In the genomic region with DNA sequence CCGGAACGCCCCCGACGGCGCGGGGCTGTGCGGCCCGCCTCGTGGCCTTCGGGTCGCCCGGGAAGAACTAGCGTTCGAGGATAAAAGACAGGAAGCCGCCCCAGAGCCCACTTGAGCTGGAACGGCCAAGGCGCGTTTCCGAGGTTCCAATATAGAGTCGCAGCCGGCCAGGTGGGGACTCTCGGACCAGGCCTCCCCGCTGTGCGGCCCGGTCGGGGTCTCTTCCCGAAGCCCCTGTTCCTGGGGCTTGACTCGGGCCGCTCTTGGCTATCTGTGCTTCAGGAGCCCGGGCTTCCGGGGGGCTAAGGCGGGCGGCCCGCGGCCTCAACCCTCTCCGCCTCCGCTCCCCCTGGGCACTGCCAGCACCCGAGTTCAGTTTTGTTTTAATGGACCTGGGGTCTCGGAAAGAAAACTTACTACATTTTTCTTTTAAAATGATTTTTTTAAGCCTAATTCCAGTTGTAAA, we compare ENCODE assay signal across 1 cellular context.
TF ChIP-seq lines count a peak whose summit lies in the region.

No MANE protein-coding gene starts in this region.

TF ChIP-seq in K562, 482 proteins besides CTCF, POLR2A, EP300 and RAD21 (continued from another document and continues in another):
- TF ChIP-seq, protein P1, sequence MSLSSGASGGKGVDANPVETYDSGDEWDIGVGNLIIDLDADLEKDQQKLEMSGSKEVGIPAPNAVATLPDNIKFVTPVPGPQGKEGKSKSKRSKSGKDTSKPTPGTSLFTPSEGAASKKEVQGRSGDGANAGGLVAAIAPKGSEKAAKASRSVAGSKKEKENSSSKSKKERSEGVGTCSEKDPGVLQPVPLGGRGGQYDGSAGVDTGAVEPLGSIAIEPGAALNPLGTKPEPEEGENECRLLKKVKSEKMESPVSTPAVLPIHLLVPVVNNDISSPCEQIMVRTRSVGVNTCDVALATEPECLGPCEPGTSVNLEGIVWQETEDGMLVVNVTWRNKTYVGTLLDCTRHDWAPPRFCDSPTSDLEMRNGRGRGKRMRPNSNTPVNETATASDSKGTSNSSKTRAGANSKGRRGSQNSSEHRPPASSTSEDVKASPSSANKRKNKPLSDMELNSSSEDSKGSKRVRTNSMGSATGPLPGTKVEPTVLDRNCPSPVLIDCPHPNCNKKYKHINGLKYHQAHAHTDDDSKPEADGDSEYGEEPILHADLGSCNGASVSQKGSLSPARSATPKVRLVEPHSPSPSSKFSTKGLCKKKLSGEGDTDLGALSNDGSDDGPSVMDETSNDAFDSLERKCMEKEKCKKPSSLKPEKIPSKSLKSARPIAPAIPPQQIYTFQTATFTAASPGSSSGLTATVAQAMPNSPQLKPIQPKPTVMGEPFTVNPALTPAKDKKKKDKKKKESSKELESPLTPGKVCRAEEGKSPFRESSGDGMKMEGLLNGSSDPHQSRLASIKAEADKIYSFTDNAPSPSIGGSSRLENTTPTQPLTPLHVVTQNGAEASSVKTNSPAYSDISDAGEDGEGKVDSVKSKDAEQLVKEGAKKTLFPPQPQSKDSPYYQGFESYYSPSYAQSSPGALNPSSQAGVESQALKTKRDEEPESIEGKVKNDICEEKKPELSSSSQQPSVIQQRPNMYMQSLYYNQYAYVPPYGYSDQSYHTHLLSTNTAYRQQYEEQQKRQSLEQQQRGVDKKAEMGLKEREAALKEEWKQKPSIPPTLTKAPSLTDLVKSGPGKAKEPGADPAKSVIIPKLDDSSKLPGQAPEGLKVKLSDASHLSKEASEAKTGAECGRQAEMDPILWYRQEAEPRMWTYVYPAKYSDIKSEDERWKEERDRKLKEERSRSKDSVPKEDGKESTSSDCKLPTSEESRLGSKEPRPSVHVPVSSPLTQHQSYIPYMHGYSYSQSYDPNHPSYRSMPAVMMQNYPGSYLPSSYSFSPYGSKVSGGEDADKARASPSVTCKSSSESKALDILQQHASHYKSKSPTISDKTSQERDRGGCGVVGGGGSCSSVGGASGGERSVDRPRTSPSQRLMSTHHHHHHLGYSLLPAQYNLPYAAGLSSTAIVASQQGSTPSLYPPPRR (CRISPR knock-in tag; IDR thresholded peaks at IDR 0.05; ENCODE audit: borderline replicate concordance) = no peak
- TF ChIP-seq CEBPG (CRISPR knock-in tag; IDR thresholded peaks at IDR 0.05) = no peak
- TF ChIP-seq CEBPG (tag; conservative IDR thresholded peaks at IDR 0.05 in 1 of 2, IDR thresholded peaks at IDR 0.05 in 1 of 2) = no peak
- TF ChIP-seq SREBF1 (IDR thresholded peaks at IDR 0.05; ENCODE audit: borderline replicate concordance, low read depth, low read length) = no peak
- TF ChIP-seq POU5F1 (IDR thresholded peaks at IDR 0.05; ENCODE audit: borderline replicate concordance, low read depth, low read length, partially characterized antibody) = no peak
- TF ChIP-seq ZNF785 (CRISPR knock-in tag; IDR thresholded peaks at IDR 0.05) = no peak
- no peak for TF ChIP-seq TEAD2 (tag; IDR thresholded peaks at IDR 0.05)
- no peak for TF ChIP-seq ZFPM2 (CRISPR knock-in tag; IDR thresholded peaks at IDR 0.05)
- TF ChIP-seq ZC3H4 (CRISPR knock-in tag; IDR thresholded peaks at IDR 0.05; ENCODE audit: borderline replicate concordance) = 0 out of 2 replicates have a peak, but pooled peaks have one; percentile 20
- no peak for TF ChIP-seq ELF2 (CRISPR knock-in tag; IDR thresholded peaks at IDR 0.05)
- TF ChIP-seq, protein P2, sequence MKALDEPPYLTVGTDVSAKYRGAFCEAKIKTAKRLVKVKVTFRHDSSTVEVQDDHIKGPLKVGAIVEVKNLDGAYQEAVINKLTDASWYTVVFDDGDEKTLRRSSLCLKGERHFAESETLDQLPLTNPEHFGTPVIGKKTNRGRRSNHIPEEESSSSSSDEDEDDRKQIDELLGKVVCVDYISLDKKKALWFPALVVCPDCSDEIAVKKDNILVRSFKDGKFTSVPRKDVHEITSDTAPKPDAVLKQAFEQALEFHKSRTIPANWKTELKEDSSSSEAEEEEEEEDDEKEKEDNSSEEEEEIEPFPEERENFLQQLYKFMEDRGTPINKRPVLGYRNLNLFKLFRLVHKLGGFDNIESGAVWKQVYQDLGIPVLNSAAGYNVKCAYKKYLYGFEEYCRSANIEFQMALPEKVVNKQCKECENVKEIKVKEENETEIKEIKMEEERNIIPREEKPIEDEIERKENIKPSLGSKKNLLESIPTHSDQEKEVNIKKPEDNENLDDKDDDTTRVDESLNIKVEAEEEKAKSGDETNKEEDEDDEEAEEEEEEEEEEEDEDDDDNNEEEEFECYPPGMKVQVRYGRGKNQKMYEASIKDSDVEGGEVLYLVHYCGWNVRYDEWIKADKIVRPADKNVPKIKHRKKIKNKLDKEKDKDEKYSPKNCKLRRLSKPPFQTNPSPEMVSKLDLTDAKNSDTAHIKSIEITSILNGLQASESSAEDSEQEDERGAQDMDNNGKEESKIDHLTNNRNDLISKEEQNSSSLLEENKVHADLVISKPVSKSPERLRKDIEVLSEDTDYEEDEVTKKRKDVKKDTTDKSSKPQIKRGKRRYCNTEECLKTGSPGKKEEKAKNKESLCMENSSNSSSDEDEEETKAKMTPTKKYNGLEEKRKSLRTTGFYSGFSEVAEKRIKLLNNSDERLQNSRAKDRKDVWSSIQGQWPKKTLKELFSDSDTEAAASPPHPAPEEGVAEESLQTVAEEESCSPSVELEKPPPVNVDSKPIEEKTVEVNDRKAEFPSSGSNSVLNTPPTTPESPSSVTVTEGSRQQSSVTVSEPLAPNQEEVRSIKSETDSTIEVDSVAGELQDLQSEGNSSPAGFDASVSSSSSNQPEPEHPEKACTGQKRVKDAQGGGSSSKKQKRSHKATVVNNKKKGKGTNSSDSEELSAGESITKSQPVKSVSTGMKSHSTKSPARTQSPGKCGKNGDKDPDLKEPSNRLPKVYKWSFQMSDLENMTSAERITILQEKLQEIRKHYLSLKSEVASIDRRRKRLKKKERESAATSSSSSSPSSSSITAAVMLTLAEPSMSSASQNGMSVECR (CRISPR knock-in tag; IDR thresholded peaks at IDR 0.05) = no peak
- TF ChIP-seq, protein P3, sequence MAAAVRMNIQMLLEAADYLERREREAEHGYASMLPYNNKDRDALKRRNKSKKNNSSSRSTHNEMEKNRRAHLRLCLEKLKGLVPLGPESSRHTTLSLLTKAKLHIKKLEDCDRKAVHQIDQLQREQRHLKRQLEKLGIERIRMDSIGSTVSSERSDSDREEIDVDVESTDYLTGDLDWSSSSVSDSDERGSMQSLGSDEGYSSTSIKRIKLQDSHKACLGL (CRISPR knock-in tag; IDR thresholded peaks at IDR 0.05; ENCODE audit: borderline replicate concordance, poor library complexity, severe bottlenecking) = no peak
- TF ChIP-seq TRIM24 (IDR thresholded peaks at IDR 0.05) = peak in 1 of 2 experiments; percentile 50; a peak in 2 of 4 replicates
- TF ChIP-seq CHCHD3 (CRISPR knock-in tag; IDR thresholded peaks at IDR 0.05) = no peak
- TF ChIP-seq PYGO2 (tag; IDR thresholded peaks at IDR 0.05) = no peak
- no peak for TF ChIP-seq ZNF561 (CRISPR knock-in tag; conservative IDR thresholded peaks at IDR 0.05)
- TF ChIP-seq, protein P4, sequence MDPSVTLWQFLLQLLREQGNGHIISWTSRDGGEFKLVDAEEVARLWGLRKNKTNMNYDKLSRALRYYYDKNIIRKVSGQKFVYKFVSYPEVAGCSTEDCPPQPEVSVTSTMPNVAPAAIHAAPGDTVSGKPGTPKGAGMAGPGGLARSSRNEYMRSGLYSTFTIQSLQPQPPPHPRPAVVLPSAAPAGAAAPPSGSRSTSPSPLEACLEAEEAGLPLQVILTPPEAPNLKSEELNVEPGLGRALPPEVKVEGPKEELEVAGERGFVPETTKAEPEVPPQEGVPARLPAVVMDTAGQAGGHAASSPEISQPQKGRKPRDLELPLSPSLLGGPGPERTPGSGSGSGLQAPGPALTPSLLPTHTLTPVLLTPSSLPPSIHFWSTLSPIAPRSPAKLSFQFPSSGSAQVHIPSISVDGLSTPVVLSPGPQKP (CRISPR knock-in tag; IDR thresholded peaks at IDR 0.05) = no peak
- no peak for TF ChIP-seq MCM3 (IDR thresholded peaks at IDR 0.05)
- TF ChIP-seq MAFK (IDR thresholded peaks at IDR 0.05; ENCODE audit: low read length) = no peak
- TF ChIP-seq, protein P5, sequence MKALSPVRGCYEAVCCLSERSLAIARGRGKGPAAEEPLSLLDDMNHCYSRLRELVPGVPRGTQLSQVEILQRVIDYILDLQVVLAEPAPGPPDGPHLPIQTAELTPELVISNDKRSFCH (CRISPR knock-in tag; IDR thresholded peaks at IDR 0.05) = no peak
- TF ChIP-seq, protein P5 (tag; IDR thresholded peaks at IDR 0.05) = no peak
- no peak for TF ChIP-seq BCL6 (CRISPR knock-in tag; IDR thresholded peaks at IDR 0.05)
- no peak for TF ChIP-seq EP400 (IDR thresholded peaks at IDR 0.05)
- TF ChIP-seq, protein P6, sequence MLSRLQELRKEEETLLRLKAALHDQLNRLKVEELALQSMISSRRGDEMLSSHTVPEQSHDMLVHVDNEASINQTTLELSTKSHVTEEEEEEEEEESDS (CRISPR knock-in tag; IDR thresholded peaks at IDR 0.05) = no peak
- no peak for TF ChIP-seq SIN3B (IDR thresholded peaks at IDR 0.05; ENCODE audit: low read depth)
- TF ChIP-seq ETV5 (CRISPR knock-in tag; IDR thresholded peaks at IDR 0.05; ENCODE audit: low read depth) = no peak
- TF ChIP-seq SETDB1 (IDR thresholded peaks at IDR 0.05; ENCODE audit: low read length) = no peak
- TF ChIP-seq, protein P7, sequence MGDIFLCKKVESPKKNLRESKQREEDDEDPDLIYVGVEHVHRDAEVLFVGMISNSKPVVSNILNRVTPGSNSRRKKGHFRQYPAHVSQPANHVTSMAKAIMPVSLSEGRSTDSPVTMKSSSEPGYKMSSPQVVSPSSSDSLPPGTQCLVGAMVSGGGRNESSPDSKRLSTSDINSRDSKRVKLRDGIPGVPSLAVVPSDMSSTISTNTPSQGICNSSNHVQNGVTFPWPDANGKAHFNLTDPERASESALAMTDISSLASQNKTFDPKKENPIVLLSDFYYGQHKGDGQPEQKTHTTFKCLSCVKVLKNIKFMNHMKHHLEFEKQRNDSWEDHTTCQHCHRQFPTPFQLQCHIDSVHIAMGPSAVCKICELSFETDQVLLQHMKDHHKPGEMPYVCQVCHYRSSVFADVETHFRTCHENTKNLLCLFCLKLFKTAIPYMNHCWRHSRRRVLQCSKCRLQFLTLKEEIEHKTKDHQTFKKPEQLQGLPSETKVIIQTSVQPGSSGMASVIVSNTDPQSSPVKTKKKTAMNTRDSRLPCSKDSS (IDR thresholded peaks at IDR 0.05; ENCODE audit: low read depth, partially characterized antibody) = no peak
- TF ChIP-seq, protein P8, sequence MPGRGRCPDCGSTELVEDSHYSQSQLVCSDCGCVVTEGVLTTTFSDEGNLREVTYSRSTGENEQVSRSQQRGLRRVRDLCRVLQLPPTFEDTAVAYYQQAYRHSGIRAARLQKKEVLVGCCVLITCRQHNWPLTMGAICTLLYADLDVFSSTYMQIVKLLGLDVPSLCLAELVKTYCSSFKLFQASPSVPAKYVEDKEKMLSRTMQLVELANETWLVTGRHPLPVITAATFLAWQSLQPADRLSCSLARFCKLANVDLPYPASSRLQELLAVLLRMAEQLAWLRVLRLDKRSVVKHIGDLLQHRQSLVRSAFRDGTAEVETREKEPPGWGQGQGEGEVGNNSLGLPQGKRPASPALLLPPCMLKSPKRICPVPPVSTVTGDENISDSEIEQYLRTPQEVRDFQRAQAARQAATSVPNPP (IDR thresholded peaks at IDR 0.05; ENCODE audit: borderline replicate concordance, insufficient read depth, insufficient read length) = no peak
- no peak for TF ChIP-seq JUND (IDR thresholded peaks at IDR 0.05; ENCODE audit: borderline replicate concordance, low read depth, low read length)
- no peak for TF ChIP-seq JUND (tag; IDR thresholded peaks at IDR 0.05; ENCODE audit: borderline replicate concordance, low read depth, low read length)
- no peak for TF ChIP-seq ZNF282 (CRISPR knock-in tag; IDR thresholded peaks at IDR 0.05)
- TF ChIP-seq ETS2 (tag; IDR thresholded peaks at IDR 0.05; ENCODE audit: borderline replicate concordance, poor library complexity, severe bottlenecking) = no peak
- TF ChIP-seq, protein P9, sequence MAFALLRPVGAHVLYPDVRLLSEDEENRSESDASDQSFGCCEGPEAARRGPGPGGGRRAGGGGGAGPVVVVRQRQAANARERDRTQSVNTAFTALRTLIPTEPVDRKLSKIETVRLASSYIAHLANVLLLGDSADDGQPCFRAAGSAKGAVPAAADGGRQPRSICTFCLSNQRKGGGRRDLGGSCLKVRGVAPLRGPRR (CRISPR knock-in tag; IDR thresholded peaks at IDR 0.05) = no peak
- TF ChIP-seq HNRNPL (IDR thresholded peaks at IDR 0.05; ENCODE audit: low read depth, low read length) = no peak
- no peak for TF ChIP-seq SNIP1 (IDR thresholded peaks at IDR 0.05; ENCODE audit: low read depth)
- TF ChIP-seq HDGF (IDR thresholded peaks at IDR 0.05) = no peak
- no peak for TF ChIP-seq RAD51 (IDR thresholded peaks at IDR 0.05; ENCODE audit: borderline replicate concordance, low read depth)
- no peak for TF ChIP-seq GATAD2B (IDR thresholded peaks at IDR 0.05; ENCODE audit: borderline replicate concordance)
- TF ChIP-seq CC2D1A (IDR thresholded peaks at IDR 0.05) = no peak
- TF ChIP-seq, protein P10, sequence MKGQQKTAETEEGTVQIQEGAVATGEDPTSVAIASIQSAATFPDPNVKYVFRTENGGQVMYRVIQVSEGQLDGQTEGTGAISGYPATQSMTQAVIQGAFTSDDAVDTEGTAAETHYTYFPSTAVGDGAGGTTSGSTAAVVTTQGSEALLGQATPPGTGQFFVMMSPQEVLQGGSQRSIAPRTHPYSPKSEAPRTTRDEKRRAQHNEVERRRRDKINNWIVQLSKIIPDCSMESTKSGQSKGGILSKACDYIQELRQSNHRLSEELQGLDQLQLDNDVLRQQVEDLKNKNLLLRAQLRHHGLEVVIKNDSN (CRISPR knock-in tag; IDR thresholded peaks at IDR 0.05) = no peak
- no peak for TF ChIP-seq EGR1 (conservative IDR thresholded peaks at IDR 0.05)
- TF ChIP-seq ZNF717 (CRISPR knock-in tag; IDR thresholded peaks at IDR 0.05) = no peak
- no peak for TF ChIP-seq U2AF2 (optimal IDR thresholded peaks at IDR 0.05; ENCODE audit: low read depth, low read length)
- TF ChIP-seq ADNP (tag; IDR thresholded peaks at IDR 0.05) = no peak
- no peak for TF ChIP-seq GATA2 (CRISPR knock-in tag; IDR thresholded peaks at IDR 0.05)
- no peak for TF ChIP-seq POLR2H (tag; IDR thresholded peaks at IDR 0.05; ENCODE audit: low read depth)
- no peak for TF ChIP-seq BRCA1 (IDR thresholded peaks at IDR 0.05)
- TF ChIP-seq BRCA1 (CRISPR knock-in tag; IDR thresholded peaks at IDR 0.05) = no peak
- no peak for TF ChIP-seq TFAM (CRISPR knock-in tag; conservative IDR thresholded peaks at IDR 0.05)
- no peak for TF ChIP-seq KAT7 (CRISPR knock-in tag; IDR thresholded peaks at IDR 0.05; ENCODE audit: borderline replicate concordance)
- no peak for TF ChIP-seq PCBP2 (IDR thresholded peaks at IDR 0.05; ENCODE audit: low read depth, low read length, poor library complexity, severe bottlenecking)
- TF ChIP-seq, protein P11, sequence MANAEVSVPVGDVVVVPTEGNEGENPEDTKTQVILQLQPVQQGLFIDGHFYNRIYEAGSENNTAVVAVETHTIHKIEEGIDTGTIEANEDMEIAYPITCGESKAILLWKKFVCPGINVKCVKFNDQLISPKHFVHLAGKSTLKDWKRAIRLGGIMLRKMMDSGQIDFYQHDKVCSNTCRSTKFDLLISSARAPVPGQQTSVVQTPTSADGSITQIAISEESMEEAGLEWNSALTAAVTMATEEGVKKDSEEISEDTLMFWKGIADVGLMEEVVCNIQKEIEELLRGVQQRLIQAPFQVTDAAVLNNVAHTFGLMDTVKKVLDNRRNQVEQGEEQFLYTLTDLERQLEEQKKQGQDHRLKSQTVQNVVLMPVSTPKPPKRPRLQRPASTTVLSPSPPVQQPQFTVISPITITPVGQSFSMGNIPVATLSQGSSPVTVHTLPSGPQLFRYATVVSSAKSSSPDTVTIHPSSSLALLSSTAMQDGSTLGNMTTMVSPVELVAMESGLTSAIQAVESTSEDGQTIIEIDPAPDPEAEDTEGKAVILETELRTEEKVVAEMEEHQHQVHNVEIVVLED (CRISPR knock-in tag; IDR thresholded peaks at IDR 0.05) = no peak; the same call in 1 of the 2 replicates
